ENCODE assay signal across 17 cellular contexts in genomic region chr12:82608706-82609105, GRCh38.
DNase-seq lines count a peak whose midpoint lies in the region; ATAC-seq, FAIRE-seq and TF ChIP-seq lines count a peak whose summit lies in the region.
"Had no signal": no experiment of that assay in that cellular context is flagged by ENCODE, and none has a peak within 500 bp of the region (broad histone marks: within the 10 kb centered on the region; RNA-seq: fewer than 3 reads in every experiment).

No MANE protein-coding gene starts in this region.

- in situ Hi-C loops in astrocyte of the cerebellum (cut with HindIII; ENCODE audit: low sequenced_read_pairs) = no loop called here

- peak; percentile 7 for DNase-seq in AG08396 (ENCODE audit: low spot score)
- peak; percentile 2 for DNase-seq in HTR-8/SVneo (ENCODE audit: insufficient read length, low spot score)
- DNase-seq in astrocyte of the cerebellum (ENCODE audit: low read depth) = peak; percentile 22
- peak; percentile 32 for DNase-seq in foreskin melanocyte
- DNase-seq in stimulated activated naive CD4-positive, alpha-beta T cell treated with Interleukin-2 at 50 U/mL for 16 hours (lab: John Stamatoyannopoulos, UW) = no peak
- no peak for DNase-seq in NCI-H1417 treated with DMSO at 0.1 percent for 48 hours (lab: John Stamatoyannopoulos, UW)
- no peak for DNase-seq in SIG-M5 treated with dmso at 0.1 percent for 504 hours (lab: John Stamatoyannopoulos, UW; ENCODE audit: unreplicated experiment)
- DNase-seq: activated CD4-positive, alpha-beta memory T cell treated with anti-CD3 and anti-CD28 coated beads for 36 hours; activated T-cell treated with anti-CD3 and anti-CD28 coated beads, Interleukin-2, amount 50 U/mL, for 72 hours; amniotic stem cell; colonic mucosa; hippocampal formation; Karpas-422; NCI-H1694 had no signal

- no peak for TF ChIP-seq CTCF in astrocyte of the cerebellum (IDR thresholded peaks at IDR 0.05; ENCODE audit: low read depth, low read length, missing control alignments)

- FAIRE-seq in HTR-8/SVneo (lab: Jason Lieb, UNC) = no peak

- no peak overlapping the region for H3K4me3 ChIP-seq in astrocyte of the cerebellum (ENCODE audit: low read depth, low read length)
- H3K4me3 ChIP-seq: colonic mucosa, mucosa of descending colon, smooth muscle cell had no signal

- ATAC-seq in HG03135 (IDR thresholded peaks at IDR 0.05; ENCODE audit: unreplicated experiment) = no peak
- ATAC-seq: activated T-cell treated with anti-CD3 and anti-CD28 coated beads, Interleukin-2, amount 50 U/mL, for 72 hours had no signal

Comparison
In these comparisons a context has a peak if more than half of its experiments do, and no peak if none do; other contexts are left out.
1. DNase-seq: peak in AG08396 (single experiment), HTR-8/SVneo (single experiment), astrocyte of the cerebellum (single experiment) and foreskin melanocyte (single experiment); none in stimulated activated naive CD4-positive, alpha-beta T cell treated with Interleukin-2 at 50 U/mL for 16 hours (single experiment), NCI-H1417 treated with DMSO at 0.1 percent for 48 hours (single experiment) and SIG-M5 treated with dmso at 0.1 percent for 504 hours (single experiment).